Comparison of ENCODE assay signal across 29 cellular contexts in genomic region chr9:3628239-3628638, GRCh38.
DNase-seq lines count a peak whose midpoint lies in the region; ATAC-seq and TF ChIP-seq lines count a peak whose summit lies in the region.
"Had no signal": no experiment of that assay in that cellular context is flagged by ENCODE, and none has a peak within 500 bp of the region (broad histone marks: within the 10 kb centered on the region; RNA-seq: fewer than 3 reads in every experiment).

No MANE protein-coding gene starts in this region.

- TF ChIP-seq CTCF in heart left ventricle (IDR thresholded peaks at IDR 0.05), result no peak

- intact Hi-C loops in Right ventricle myocardium superior (cut with DNase I), result no loop called here
- intact Hi-C loops in heart left ventricle (cut with DNase I), result no loop called here

- H3K4me1 ChIP-seq in heart left ventricle, result peaks cover 0 to 2% (median 0%) of the 10 kb centered on the region in 12 donors
- H3K4me1 ChIP-seq: HAP-1 had no signal

- CTCF ChIA-PET in activated naive CD4-positive, alpha-beta T cell treated with anti-CD3 and anti-CD28 coated beads, Interleukin-2, amount 10 ng/mL, durations not matched to agents 7 days and 5 days (lab: Charles Lee), result no interaction called here

- H3K27ac Mint-ChIP-seq in activated naive CD4-positive, alpha-beta T cell treated with anti-CD3 and anti-CD28 coated beads, Interleukin-2, amount 10 ng/mL, durations not matched to agents 7 days and 5 days, result no peak overlapping the region
- H3K27ac Mint-ChIP-seq: B cell; CD8-positive, alpha-beta T cell; HFFc6 had no signal

- H3K9me3 Mint-ChIP-seq in activated naive CD4-positive, alpha-beta T cell treated with anti-CD3 and anti-CD28 coated beads, Interleukin-2, amount 10 ng/mL, durations not matched to agents 7 days and 5 days, result no peaks in the 10 kb centered on the region
- H3K9me3 Mint-ChIP-seq: HFFc6 had no signal

- H3K27ac ChIP-seq in heart left ventricle, result no peak overlapping the region
- H3K27ac ChIP-seq: 22Rv1, C4-2B, RWPE1 had no signal

- DNase-seq in Right ventricle myocardium superior (no peak), heart left ventricle (no peak), fibroblast of gingiva (ENCODE audit: low read depth) (peak; percentile 67), skeletal muscle cell (ENCODE audit: low read depth) (peak; percentile 0), COR-L47 (lab: John Stamatoyannopoulos, UW) (no peak)
- DNase-seq in stimulated activated CD4-positive, alpha-beta T cell treated with anti-CD3 and anti-CD28 coated beads, Interleukin-1b, Interleukin-23, amount 100 ng/mL, for 48 hours, result no peak
- no peak for DNase-seq in activated naive CD4-positive, alpha-beta T cell treated with anti-CD3 and anti-CD28 coated beads, Interleukin-2, amount 10 ng/mL, durations not matched to agents 7 days and 5 days
- DNase-seq: CD8-positive, alpha-beta T cell; DMS 273 treated with DMSO at 0.1 percent for 48 hours; DMS79; EL; GDM1; GOT3; HFFc6; KBM-7; MM.1S; NCI-H1694; NCI-H2029 treated with DMSO at 0.1 percent for 48 hours; NCI-H226; NCI-H510A; NCI-H69; SHP77 treated with DMSO at 0.1 percent for 48 hours had no signal

- no peaks in the 10 kb centered on the region for H3K27me3 Mint-ChIP-seq in activated naive CD4-positive, alpha-beta T cell treated with anti-CD3 and anti-CD28 coated beads, Interleukin-2, amount 10 ng/mL, durations not matched to agents 7 days and 5 days
- H3K27me3 Mint-ChIP-seq: B cell had no signal

- peaks cover 5% of the 10 kb centered on the region for H3K36me3 Mint-ChIP-seq in activated naive CD4-positive, alpha-beta T cell treated with anti-CD3 and anti-CD28 coated beads, Interleukin-2, amount 10 ng/mL, durations not matched to agents 7 days and 5 days

- no peaks in the 10 kb centered on the region for H3K4me1 Mint-ChIP-seq in activated naive CD4-positive, alpha-beta T cell treated with anti-CD3 and anti-CD28 coated beads, Interleukin-2, amount 10 ng/mL, durations not matched to agents 7 days and 5 days
- H3K4me1 Mint-ChIP-seq: B cell had no signal

- peaks cover 0 to 11% (median 0%) of the 10 kb centered on the region in 12 donors for H3K9me3 ChIP-seq in heart left ventricle
- H3K9me3 ChIP-seq: HAP-1 had no signal

- H3K36me3 ChIP-seq in heart left ventricle, result no peaks in the 10 kb centered on the region
- H3K36me3 ChIP-seq: HAP-1 had no signal

- H3K27me3 ChIP-seq in heart left ventricle, result no peaks in the 10 kb centered on the region

- H3K4me3 ChIP-seq in heart left ventricle (no peak overlapping the region), skeletal muscle cell (ENCODE audit: low read depth, low read length) (no peak overlapping the region)
- H3K4me3 ChIP-seq: GM12878, HAP-1 had no signal

- TF ChIP-seq POLR2A in heart left ventricle (IDR thresholded peaks at IDR 0.05), result no peak

- ATAC-seq in Right ventricle myocardium superior (ENCODE audit: poor library complexity) (peak; percentile 61), heart left ventricle (no peak)
- ATAC-seq: CD8-positive, alpha-beta T cell; GM12878; Panc1 had no signal

- no peak overlapping the region for H3K4me3 Mint-ChIP-seq in activated naive CD4-positive, alpha-beta T cell treated with anti-CD3 and anti-CD28 coated beads, Interleukin-2, amount 10 ng/mL, durations not matched to agents 7 days and 5 days
- H3K4me3 Mint-ChIP-seq: B cell; CD8-positive, alpha-beta T cell; HFFc6 had no signal

Comparison
In these comparisons a context has a peak if more than half of its experiments do, and no peak if none do; other contexts are left out.
1. DNase-seq: peak in fibroblast of gingiva (single experiment) and skeletal muscle cell (single experiment); none in Right ventricle myocardium superior (single experiment), heart left ventricle (0 of 5), COR-L47 (single experiment), stimulated activated CD4-positive, alpha-beta T cell treated with anti-CD3 and anti-CD28 coated beads, Interleukin-1b, Interleukin-23, amount 100 ng/mL, for 48 hours (single experiment) and activated naive CD4-positive, alpha-beta T cell treated with anti-CD3 and anti-CD28 coated beads, Interleukin-2, amount 10 ng/mL, durations not matched to agents 7 days and 5 days (single experiment).